ENCODE assay signal across 8 cellular contexts in the genomic region with DNA sequence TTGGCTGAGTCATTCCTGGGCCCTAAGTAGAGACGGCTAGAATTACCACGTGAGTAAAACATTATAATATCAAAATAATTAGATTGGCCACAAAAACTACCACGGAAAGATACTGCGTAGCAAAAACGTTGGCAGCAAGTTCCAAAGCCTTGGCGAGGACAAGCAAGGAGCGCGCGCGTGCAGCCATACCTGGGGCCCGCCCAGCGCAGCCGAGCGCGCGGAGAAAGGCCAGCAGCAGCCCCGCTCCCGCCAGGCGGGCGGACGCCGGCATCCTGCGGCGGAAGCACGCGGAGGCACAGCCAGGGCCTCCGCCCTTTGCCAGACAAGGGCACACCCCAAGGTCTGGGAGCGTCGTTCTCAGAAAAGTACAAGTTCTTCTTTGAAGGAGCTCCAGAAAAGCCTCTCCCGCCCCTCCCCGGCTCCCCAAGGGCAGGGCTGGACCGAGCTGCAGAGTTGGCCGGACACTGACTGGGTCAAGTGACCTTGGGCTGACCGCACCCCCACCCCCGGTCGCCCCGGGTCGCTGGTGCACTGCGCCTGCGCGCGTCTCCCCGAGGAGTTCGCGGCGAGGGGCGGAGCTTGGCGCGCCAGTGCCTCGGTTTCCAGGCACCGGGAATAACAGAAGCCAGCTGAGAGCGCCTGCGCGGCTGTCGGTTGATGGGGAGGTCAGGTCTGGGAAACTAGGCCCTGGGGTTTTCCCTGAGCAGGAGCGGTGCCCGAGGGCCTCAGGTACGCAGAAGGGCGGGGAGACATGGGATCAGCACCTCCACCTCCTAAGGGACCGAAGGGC. TPM values are rescaled to one million over a fixed set of nuclear protein-coding genes. Genes with fewer than 3 reads are reported as not detected.
A peak's percentile ranks its signal among the peaks of the same experiment; 100 is the strongest.
DNase-seq lines count a peak whose midpoint lies in the region; ATAC-seq, FAIRE-seq and TF ChIP-seq lines count a peak whose summit lies in the region.

A gene with protein sequence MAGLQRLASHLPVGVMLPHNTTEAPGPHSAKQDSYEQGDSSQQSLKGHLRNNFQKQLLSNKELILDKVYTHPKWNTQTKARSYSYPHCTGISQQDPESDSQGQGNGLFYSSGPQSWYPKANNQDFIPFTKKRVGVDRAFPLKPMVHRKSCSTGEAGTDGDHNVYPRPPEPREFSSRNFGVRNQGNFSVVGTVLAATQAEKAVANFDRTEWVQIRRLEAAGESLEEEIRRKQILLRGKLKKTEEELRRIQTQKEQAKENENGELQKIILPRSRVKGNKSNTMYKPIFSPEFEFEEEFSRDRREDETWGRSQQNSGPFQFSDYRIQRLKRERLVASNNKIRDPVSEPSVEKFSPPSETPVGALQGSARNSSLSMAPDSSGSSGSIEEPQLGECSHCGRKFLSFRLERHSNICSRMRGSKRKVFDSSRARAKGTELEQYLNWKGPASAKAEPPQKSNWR (plus strand): TSS at position 621 of the 790 bp plus-strand sequence. CDS start 933 bp downstream, outside the sequence.

- no peaks in the 10 kb centered on the region for H3K27me3 ChIP-seq in CD4-positive, alpha-beta T cell (ENCODE audit: control insufficient read depth, insufficient read depth, low read length)
- H3K27me3 ChIP-seq in HUES6 (ENCODE audit: control insufficient read depth, insufficient read depth, low read length), result no peaks in the 10 kb centered on the region

- CTCF ChIA-PET in CD4-positive, alpha-beta T cell (lab: Charles Lee), result interaction anchor here (0.6 kb wide), 1 partner anchor 171 kb away, joined by 3 read pairs; no protein-coding TSS in a partner anchor

- no peak within 1 kb of the TSS for H3K27ac ChIP-seq in CD4-positive, alpha-beta T cell (ENCODE audit: low read depth, low read length)
- H3K27ac ChIP-seq in HUES6 (ENCODE audit: low read depth, low read length), result peak within 1 kb of the TSS; percentile 93

- no peak for TF ChIP-seq CTCF in CD4-positive, alpha-beta T cell (IDR thresholded peaks at IDR 0.05)
- no peak for TF ChIP-seq CTCF in fibroblast of the aortic adventitia (IDR thresholded peaks at IDR 0.05; ENCODE audit: insufficient read depth, low read length)

- peak in 9 of 10 experiments; percentile 13 to 51 (median 25) for DNase-seq in CD4-positive, alpha-beta T cell
- DNase-seq in RCC 7860 (ENCODE audit: low spot score) (peak; percentile 75), fibroblast of the aortic adventitia (ENCODE audit: low read depth) (peak; percentile 91)
- peak; percentile 85 for DNase-seq in activated effector memory CD4-positive, alpha-beta T cell treated with anti-CD3 and anti-CD28 coated beads, Interleukin-2, amount 50 U/mL, for 16 hours
- DNase-seq in naive thymus-derived CD8-positive, alpha-beta T cell, result peak in 9 of 10 donors; percentile 6 to 63 (median 33)
- DNase-seq in stimulated activated naive CD8-positive, alpha-beta T cell treated with anti-CD3 and anti-CD28 coated beads, Interleukin-15, amount 100 ng/mL, for 72 hours, result peak; percentile 66

- H3K9me3 ChIP-seq in CD4-positive, alpha-beta T cell (ENCODE audit: control insufficient read depth, low read length), result no peaks in the 10 kb centered on the region
- no peaks in the 10 kb centered on the region for H3K9me3 ChIP-seq in HUES6 (ENCODE audit: control insufficient read depth, insufficient read depth, low read depth, low read length)

- POLR2A ChIA-PET in CD4-positive, alpha-beta T cell (lab: Charles Lee), result interaction anchor here (0.6 to 2.0 kb wide), 6 partner anchors 9 to 178 kb away, joined by 3 to 15 read pairs (median 4); a partner anchor contains a TSS
- POLR2A ChIA-PET in naive thymus-derived CD8-positive, alpha-beta T cell (lab: Charles Lee), result interaction anchor here (0.8 kb wide), 1 partner anchor 66 kb away, joined by 3 read pairs; a partner anchor contains a TSS

- intact Hi-C loops in CD4-positive, alpha-beta T cell (cut with DNase I, micrococcal nuclease), result loop anchor here in 1 of 2 experiments (10.0 kb wide), 1 partner anchor 64 kb away; a partner anchor contains a TSS

- H3K9ac ChIP-seq in HUES6 (ENCODE audit: low read length), result peak within 1 kb of the TSS; percentile 92

- H3K4me3 ChIP-seq in HUES6 (ENCODE audit: low read depth, low read length) (peak within 1 kb of the TSS; percentile 82), fibroblast of the aortic adventitia (ENCODE audit: low read depth, low read length) (peak within 1 kb of the TSS; percentile 66)

- ATAC-seq in CD4-positive, alpha-beta T cell (ENCODE audit: poor library complexity), result peak; percentile 85
- peak; percentile 89 for ATAC-seq in GM19455 (IDR thresholded peaks at IDR 0.05; ENCODE audit: unreplicated experiment)
- peak; percentile 84 to 89 for ATAC-seq in naive thymus-derived CD8-positive, alpha-beta T cell
- ATAC-seq in stimulated activated naive CD8-positive, alpha-beta T cell treated with anti-CD3 and anti-CD28 coated beads, Interleukin-15, amount 100 ng/mL, for 72 hours, result peak; percentile 95

- peaks cover 15% of the 10 kb centered on the region for H3K4me1 Mint-ChIP-seq in CD4-positive, alpha-beta T cell (ENCODE audit: low read depth)
- peaks cover 2 to 9% (median 6%) of the 10 kb centered on the region in 4 donors for H3K4me1 Mint-ChIP-seq in naive thymus-derived CD8-positive, alpha-beta T cell
- peaks cover 8% of the 10 kb centered on the region for H3K4me1 Mint-ChIP-seq in stimulated activated naive CD8-positive, alpha-beta T cell treated with anti-CD3 and anti-CD28 coated beads, Interleukin-15, amount 100 ng/mL, for 72 hours

- H3K27me3 Mint-ChIP-seq in CD4-positive, alpha-beta T cell, result no peaks in the 10 kb centered on the region
- H3K27me3 Mint-ChIP-seq in naive thymus-derived CD8-positive, alpha-beta T cell, result no peaks in the 10 kb centered on the region
- H3K27me3 Mint-ChIP-seq in stimulated activated naive CD8-positive, alpha-beta T cell treated with anti-CD3 and anti-CD28 coated beads, Interleukin-15, amount 100 ng/mL, for 72 hours, result no peaks in the 10 kb centered on the region

- H3K9me3 Mint-ChIP-seq in CD4-positive, alpha-beta T cell, result no peaks in the 10 kb centered on the region
- H3K9me3 Mint-ChIP-seq in naive thymus-derived CD8-positive, alpha-beta T cell, result no peaks in the 10 kb centered on the region
- H3K9me3 Mint-ChIP-seq in stimulated activated naive CD8-positive, alpha-beta T cell treated with anti-CD3 and anti-CD28 coated beads, Interleukin-15, amount 100 ng/mL, for 72 hours, result no peaks in the 10 kb centered on the region

- H3K36me3 ChIP-seq in HUES6 (ENCODE audit: control insufficient read depth, insufficient read depth, low read length), result no peaks in the 10 kb centered on the region

- H3K36me3 Mint-ChIP-seq in CD4-positive, alpha-beta T cell (ENCODE audit: low read depth), result no peaks in the 10 kb centered on the region
- no peaks in the 10 kb centered on the region for H3K36me3 Mint-ChIP-seq in naive thymus-derived CD8-positive, alpha-beta T cell

- peaks cover 6% of the 10 kb centered on the region; the same call in 1 of the 2 replicates for H3K4me1 ChIP-seq in HUES6 (ENCODE audit: control insufficient read depth, insufficient read depth, low read length)

- H3K27ac Mint-ChIP-seq in CD4-positive, alpha-beta T cell, result peak within 1 kb of the TSS; percentile 44
- H3K27ac Mint-ChIP-seq in naive thymus-derived CD8-positive, alpha-beta T cell, result peak within 1 kb of the TSS in 8 of 10 donors; percentile 4 to 73 (median 65)
- H3K27ac Mint-ChIP-seq in stimulated activated naive CD8-positive, alpha-beta T cell treated with anti-CD3 and anti-CD28 coated beads, Interleukin-15, amount 100 ng/mL, for 72 hours, result peak within 1 kb of the TSS; percentile 81

- no peak for FAIRE-seq in RCC 7860 (lab: Jason Lieb, UNC)

- peak within 1 kb of the TSS; percentile 77 for H3K4me3 Mint-ChIP-seq in CD4-positive, alpha-beta T cell
- H3K4me3 Mint-ChIP-seq in naive thymus-derived CD8-positive, alpha-beta T cell, result peak within 1 kb of the TSS in 7 of 10 donors; percentile 43 to 72 (median 60)
- H3K4me3 Mint-ChIP-seq in stimulated activated naive CD8-positive, alpha-beta T cell treated with anti-CD3 and anti-CD28 coated beads, Interleukin-15, amount 100 ng/mL, for 72 hours, result no peak within 1 kb of the TSS

RNA-seq across cellular contexts. Expression of the gene that starts here (rescaled TPM):
- under 1 TPM; 0.22 to 0.30 TPM for total RNA-seq in CD4-positive, alpha-beta T cell
- 0.90 and 1.6 TPM in 2 replicates for total RNA-seq in fibroblast of the aortic adventitia (ENCODE audit: low replicate concordance)
- under 1 TPM in 1 of 2 experiments, not detected in 1; 0.70 TPM for total RNA-seq in naive thymus-derived CD8-positive, alpha-beta T cell
- polyA plus RNA-seq in naive thymus-derived CD8-positive, alpha-beta T cell, result 1 to 10 TPM in 1 of 3 donors, under 1 TPM in 1, not detected in 1; 0.69 to 1.2 TPM

Comparison
In these comparisons a context has a peak if more than half of its experiments do, and no peak if none do; other contexts are left out.
1. Peak in DNase-seq and ATAC-seq in CD4-positive, alpha-beta T cell; RNA of the gene not detected or under 1 TPM.
2. DNase-seq: peak in every context shown above with its lines; median percentile 91 in fibroblast of the aortic adventitia; 85 in activated effector memory CD4-positive, alpha-beta T cell treated with anti-CD3 and anti-CD28 coated beads, Interleukin-2, amount 50 U/mL, for 16 hours; 75 in RCC 7860; 66 in stimulated activated naive CD8-positive, alpha-beta T cell treated with anti-CD3 and anti-CD28 coated beads, Interleukin-15, amount 100 ng/mL, for 72 hours; 33 in naive thymus-derived CD8-positive, alpha-beta T cell; 25 in CD4-positive, alpha-beta T cell.
3. H3K4me3 Mint-ChIP-seq: peak in CD4-positive, alpha-beta T cell (single experiment) and naive thymus-derived CD8-positive, alpha-beta T cell (7 of 10); none in stimulated activated naive CD8-positive, alpha-beta T cell treated with anti-CD3 and anti-CD28 coated beads, Interleukin-15, amount 100 ng/mL, for 72 hours (0 of 2).
4. Peak in every context shown above with its lines, with median percentiles within 50 percentile points of each other: ATAC-seq and H3K27ac Mint-ChIP-seq.